2 cellular contexts compared by ENCODE assay signal in the genomic region with DNA sequence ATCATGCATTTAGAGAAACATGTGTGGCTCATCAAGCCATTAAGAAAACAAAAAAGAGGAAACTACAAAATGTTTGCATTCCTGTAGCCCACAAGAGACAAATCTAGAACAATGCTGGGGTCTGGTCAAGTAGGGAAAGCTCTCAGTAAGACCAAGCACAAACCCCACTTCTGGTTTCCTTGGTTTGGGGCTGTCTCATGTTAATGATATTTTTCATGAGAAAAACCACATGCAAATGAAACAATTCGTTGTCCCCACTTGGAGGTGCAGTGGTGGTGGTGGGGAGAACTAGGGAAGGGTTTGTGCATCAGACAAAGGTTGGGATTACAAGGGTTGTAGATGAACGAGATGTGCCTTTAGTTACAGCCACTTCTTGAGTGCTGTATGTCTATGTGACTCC.
TF ChIP-seq lines count a peak whose summit lies in the region.

No MANE protein-coding gene starts in this region.

TF ChIP-seq in GM12878, 131 proteins besides CTCF, POLR2A, EP300 and RAD21:
- no peak for TF ChIP-seq ZNF217 (IDR thresholded peaks at IDR 0.05)
- TF ChIP-seq RUNX3 (IDR thresholded peaks at IDR 0.05; ENCODE audit: low read length) = peak; percentile 44; the same call in 1 of the 2 replicates
- no peak for TF ChIP-seq CBFB (IDR thresholded peaks at IDR 0.05; ENCODE audit: low read depth)

TF ChIP-seq in GM12891, 5 proteins besides CTCF, POLR2A, EP300 and RAD21:
- TF ChIP-seq POU2F2 (IDR thresholded peaks at IDR 0.05; ENCODE audit: low read depth, low read length) = no peak
